In the genomic region with DNA sequence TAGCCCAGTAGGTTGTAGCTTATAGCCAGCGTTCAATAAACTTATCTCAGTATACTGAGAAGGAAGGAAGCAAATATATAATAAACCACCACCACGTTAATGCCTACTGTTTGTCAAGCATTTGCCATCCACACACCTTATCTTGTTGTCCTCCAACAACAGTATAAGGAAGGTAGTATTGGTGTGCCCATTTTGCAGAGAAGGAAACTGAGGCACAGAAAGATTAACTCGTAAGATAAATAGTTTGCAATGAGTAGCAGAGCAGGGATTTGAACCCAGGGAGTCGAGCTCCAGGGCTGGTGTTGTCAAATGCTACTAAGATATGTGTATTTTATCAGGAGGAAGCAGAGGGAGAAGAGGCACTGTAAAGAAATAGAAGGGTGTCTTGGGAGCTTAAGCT, we compare ENCODE assay signal across 1 cellular context.
TF ChIP-seq lines count a peak whose summit lies in the region.

No MANE protein-coding gene starts in this region.

TF ChIP-seq in HepG2, 621 proteins besides CTCF, POLR2A, EP300 and RAD21:
- TF ChIP-seq, protein P1, sequence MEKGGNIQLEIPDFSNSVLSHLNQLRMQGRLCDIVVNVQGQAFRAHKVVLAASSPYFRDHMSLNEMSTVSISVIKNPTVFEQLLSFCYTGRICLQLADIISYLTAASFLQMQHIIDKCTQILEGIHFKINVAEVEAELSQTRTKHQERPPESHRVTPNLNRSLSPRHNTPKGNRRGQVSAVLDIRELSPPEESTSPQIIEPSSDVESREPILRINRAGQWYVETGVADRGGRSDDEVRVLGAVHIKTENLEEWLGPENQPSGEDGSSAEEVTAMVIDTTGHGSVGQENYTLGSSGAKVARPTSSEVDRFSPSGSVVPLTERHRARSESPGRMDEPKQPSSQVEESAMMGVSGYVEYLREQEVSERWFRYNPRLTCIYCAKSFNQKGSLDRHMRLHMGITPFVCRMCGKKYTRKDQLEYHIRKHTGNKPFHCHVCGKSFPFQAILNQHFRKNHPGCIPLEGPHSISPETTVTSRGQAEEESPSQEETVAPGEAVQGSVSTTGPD (CRISPR knock-in tag; IDR thresholded peaks at IDR 0.05), result no peak
- TF ChIP-seq ZNF629 (CRISPR knock-in tag; conservative IDR thresholded peaks at IDR 0.05), result 0 out of 2 replicates have a peak, but pooled peaks have one; percentile 41
